Comparison of ENCODE assay signal across 19 cellular contexts in genomic region chr10:8041284-8042031, GRCh38. TPM values are rescaled to one million over a fixed set of nuclear protein-coding genes. Genes with fewer than 3 reads are reported as not detected.
A peak's percentile ranks its signal among the peaks of the same experiment; 100 is the strongest.
DNase-seq lines count a peak whose midpoint lies in the region; ATAC-seq and TF ChIP-seq lines count a peak whose summit lies in the region.
"Had no signal": no experiment of that assay in that cellular context is flagged by ENCODE, and none has a peak within 500 bp of the region (broad histone marks: within the 10 kb centered on the region; RNA-seq: fewer than 3 reads in every experiment).

No MANE protein-coding gene starts in this region.

- in situ Hi-C loops in GM13977 (cut with MboI; ENCODE audit: low pct_unique_long_range_greater_than_20kb, low sequenced_read_pairs, unreplicated experiment): loop anchor here (25.0 kb wide), 2 partner anchors 421 to 1171 kb away; no protein-coding TSS in a partner anchor

- H3K36me3 Mint-ChIP-seq in T-helper 2 cell treated with Interferon-gamma antibody and Interleukin-4, amounts not matched to agents 5 μg/mL and 100 μg/mL, for 36 hours (ENCODE audit: low read depth): peaks cover 8% of the 10 kb centered on the region
- H3K36me3 Mint-ChIP-seq in WTC11: peaks cover 2% of the 10 kb centered on the region; the same call in 1 of the 2 replicates

- peak overlapping the region; percentile 22 for H3K4me3 Mint-ChIP-seq in T-helper 2 cell treated with Interferon-gamma antibody and Interleukin-4, amounts not matched to agents 5 μg/mL and 100 μg/mL, for 36 hours
- peak overlapping the region; percentile 16; the same call in 1 of the 2 replicates for H3K4me3 Mint-ChIP-seq in WTC11
- H3K4me3 Mint-ChIP-seq: HFFc6 had no signal

- peaks cover 67% of the 10 kb centered on the region for H3K4me1 Mint-ChIP-seq in T-helper 2 cell treated with Interferon-gamma antibody and Interleukin-4, amounts not matched to agents 5 μg/mL and 100 μg/mL, for 36 hours (ENCODE audit: low read depth)
- peaks cover 70% of the 10 kb centered on the region for H3K4me1 Mint-ChIP-seq in WTC11

- no peak for DNase-seq in T-helper 2 cell treated with Interferon-gamma antibody and Interleukin-4, amounts not matched to agents 5 μg/mL and 100 μg/mL, for 36 hours (ENCODE audit: low spot score)
- DNase-seq in T-helper 2 cell (no peak), WTC11 (ENCODE audit: low spot score) (no peak), left kidney (ENCODE audit: low read depth, low spot score) (peak; percentile 7), GM13977 (ENCODE audit: low spot score) (no peak), AG08395 (ENCODE audit: low spot score) (no peak)
- DNase-seq: EL, GF-D8, H9, HFFc6, Karpas-422, NCI-H1694, NCI-H2081, NCI-H2171 treated with DMSO at 0.1 percent for 48 hours, NCI-H526, OCI-M1 had no signal

- TF ChIP-seq CTCF in 22Rv1 (IDR thresholded peaks at IDR 0.05): no peak
- no peak for TF ChIP-seq CTCF in WTC11 (IDR thresholded peaks at IDR 0.05)
- no peak for TF ChIP-seq CTCF in GM13977 (IDR thresholded peaks at IDR 0.05; ENCODE audit: extremely low read depth, insufficient read depth, missing control alignments)

- no peak overlapping the region for H3K27ac Mint-ChIP-seq in T-helper 2 cell treated with Interferon-gamma antibody and Interleukin-4, amounts not matched to agents 5 μg/mL and 100 μg/mL, for 36 hours
- no peak overlapping the region for H3K27ac Mint-ChIP-seq in WTC11
- H3K27ac Mint-ChIP-seq: H9, HFFc6 had no signal

- ATAC-seq in WTC11 (no peak), HG03025 (IDR thresholded peaks at IDR 0.05; ENCODE audit: low FRiP score, unreplicated experiment) (no peak)

- CTCF ChIA-PET in WTC11 (lab: Charles Lee): interaction anchor here (0.7 kb wide), 1 partner anchor 169 kb away, joined by 3 read pairs; no protein-coding TSS in a partner anchor

- peaks cover 86% of the 10 kb centered on the region for H3K27me3 Mint-ChIP-seq in T-helper 2 cell treated with Interferon-gamma antibody and Interleukin-4, amounts not matched to agents 5 μg/mL and 100 μg/mL, for 36 hours (ENCODE audit: low read depth)
- H3K27me3 Mint-ChIP-seq in WTC11 (ENCODE audit: low read depth): peaks cover 100% of the 10 kb centered on the region

- POLR2A ChIA-PET in WTC11 (lab: Charles Lee): no interaction called here

- no peaks in the 10 kb centered on the region for H3K9me3 Mint-ChIP-seq in T-helper 2 cell treated with Interferon-gamma antibody and Interleukin-4, amounts not matched to agents 5 μg/mL and 100 μg/mL, for 36 hours
- no peaks in the 10 kb centered on the region for H3K9me3 Mint-ChIP-seq in WTC11
- H3K9me3 Mint-ChIP-seq: HFFc6 had no signal

- peak overlapping the region; percentile 86 for H3K27ac ChIP-seq in 22Rv1
- H3K27ac ChIP-seq: C4-2B had no signal

TF ChIP-seq in WTC11, 78 proteins besides CTCF, POLR2A, EP300 and RAD21:
- TF ChIP-seq TCF7 (CRISPR knock-in tag; IDR thresholded peaks at IDR 0.05; ENCODE audit: low read depth): no peak
- TF ChIP-seq, protein P1, sequence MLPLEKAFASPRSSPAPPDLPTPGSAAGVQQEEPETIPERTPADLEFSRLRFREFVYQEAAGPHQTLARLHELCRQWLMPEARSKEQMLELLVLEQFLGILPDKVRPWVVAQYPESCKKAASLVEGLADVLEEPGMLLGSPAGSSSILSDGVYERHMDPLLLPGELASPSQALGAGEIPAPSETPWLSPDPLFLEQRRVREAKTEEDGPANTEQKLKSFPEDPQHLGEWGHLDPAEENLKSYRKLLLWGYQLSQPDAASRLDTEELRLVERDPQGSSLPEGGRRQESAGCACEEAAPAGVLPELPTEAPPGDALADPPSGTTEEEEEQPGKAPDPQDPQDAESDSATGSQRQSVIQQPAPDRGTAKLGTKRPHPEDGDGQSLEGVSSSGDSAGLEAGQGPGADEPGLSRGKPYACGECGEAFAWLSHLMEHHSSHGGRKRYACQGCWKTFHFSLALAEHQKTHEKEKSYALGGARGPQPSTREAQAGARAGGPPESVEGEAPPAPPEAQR (CRISPR knock-in tag; IDR thresholded peaks at IDR 0.05): no peak
- TF ChIP-seq, protein P2, sequence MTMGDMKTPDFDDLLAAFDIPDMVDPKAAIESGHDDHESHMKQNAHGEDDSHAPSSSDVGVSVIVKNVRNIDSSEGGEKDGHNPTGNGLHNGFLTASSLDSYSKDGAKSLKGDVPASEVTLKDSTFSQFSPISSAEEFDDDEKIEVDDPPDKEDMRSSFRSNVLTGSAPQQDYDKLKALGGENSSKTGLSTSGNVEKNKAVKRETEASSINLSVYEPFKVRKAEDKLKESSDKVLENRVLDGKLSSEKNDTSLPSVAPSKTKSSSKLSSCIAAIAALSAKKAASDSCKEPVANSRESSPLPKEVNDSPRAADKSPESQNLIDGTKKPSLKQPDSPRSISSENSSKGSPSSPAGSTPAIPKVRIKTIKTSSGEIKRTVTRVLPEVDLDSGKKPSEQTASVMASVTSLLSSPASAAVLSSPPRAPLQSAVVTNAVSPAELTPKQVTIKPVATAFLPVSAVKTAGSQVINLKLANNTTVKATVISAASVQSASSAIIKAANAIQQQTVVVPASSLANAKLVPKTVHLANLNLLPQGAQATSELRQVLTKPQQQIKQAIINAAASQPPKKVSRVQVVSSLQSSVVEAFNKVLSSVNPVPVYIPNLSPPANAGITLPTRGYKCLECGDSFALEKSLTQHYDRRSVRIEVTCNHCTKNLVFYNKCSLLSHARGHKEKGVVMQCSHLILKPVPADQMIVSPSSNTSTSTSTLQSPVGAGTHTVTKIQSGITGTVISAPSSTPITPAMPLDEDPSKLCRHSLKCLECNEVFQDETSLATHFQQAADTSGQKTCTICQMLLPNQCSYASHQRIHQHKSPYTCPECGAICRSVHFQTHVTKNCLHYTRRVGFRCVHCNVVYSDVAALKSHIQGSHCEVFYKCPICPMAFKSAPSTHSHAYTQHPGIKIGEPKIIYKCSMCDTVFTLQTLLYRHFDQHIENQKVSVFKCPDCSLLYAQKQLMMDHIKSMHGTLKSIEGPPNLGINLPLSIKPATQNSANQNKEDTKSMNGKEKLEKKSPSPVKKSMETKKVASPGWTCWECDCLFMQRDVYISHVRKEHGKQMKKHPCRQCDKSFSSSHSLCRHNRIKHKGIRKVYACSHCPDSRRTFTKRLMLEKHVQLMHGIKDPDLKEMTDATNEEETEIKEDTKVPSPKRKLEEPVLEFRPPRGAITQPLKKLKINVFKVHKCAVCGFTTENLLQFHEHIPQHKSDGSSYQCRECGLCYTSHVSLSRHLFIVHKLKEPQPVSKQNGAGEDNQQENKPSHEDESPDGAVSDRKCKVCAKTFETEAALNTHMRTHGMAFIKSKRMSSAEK (CRISPR knock-in tag; IDR thresholded peaks at IDR 0.05; ENCODE audit: borderline replicate concordance): no peak
- no peak for TF ChIP-seq ZNF232 (CRISPR knock-in tag; IDR thresholded peaks at IDR 0.05)
- no peak for TF ChIP-seq ZNF263 (CRISPR knock-in tag; IDR thresholded peaks at IDR 0.05; ENCODE audit: low read depth)
- TF ChIP-seq SOX15 (CRISPR knock-in tag; IDR thresholded peaks at IDR 0.05): no peak
- no peak for TF ChIP-seq ZNF317 (CRISPR knock-in tag; IDR thresholded peaks at IDR 0.05; ENCODE audit: borderline replicate concordance, low read depth)
- no peak for TF ChIP-seq ETV6 (CRISPR knock-in tag; IDR thresholded peaks at IDR 0.05)
- no peak for TF ChIP-seq NFE2L1 (CRISPR knock-in tag; IDR thresholded peaks at IDR 0.05)
- no peak for TF ChIP-seq ZNF671 (CRISPR knock-in tag; IDR thresholded peaks at IDR 0.05)

RNA-seq across cellular contexts. Expression of gene GATA3, which starts 13.0 kb away (rescaled TPM):
- total RNA-seq in WTC11 (2021): 0.60 to 0.89 TPM (median 0.72 TPM) in 3 replicates
